Comparison of ENCODE assay signal across 17 cellular contexts in genomic region chr21:42636931-42637601, GRCh38.
"Had no signal": no experiment of that assay in that cellular context is flagged by ENCODE, and none has a peak within 500 bp of the region (broad histone marks: within the 10 kb centered on the region; RNA-seq: fewer than 3 reads in every experiment).

No MANE protein-coding gene starts in this region.

- H3K27ac ChIP-seq: suprapubic skin had no signal

- H3K4me3 Mint-ChIP-seq: activated CD4-positive, alpha-beta memory T cell treated with anti-CD3 and anti-CD28 coated beads for 36 hours; activated CD4-positive, alpha-beta T cell treated with anti-CD3 and anti-CD28 coated beads for 36 hours; activated naive CD8-positive, alpha-beta T cell; dendritic cell treated with granulocyte-macrophage colony-stimulating factor and Interleukin-4, amounts not matched to agents 40 ng/mL and 50 ng/mL, for 4 days; memory B cell; naive B cell; stimulated activated naive CD8-positive, alpha-beta T cell treated with anti-CD3 and anti-CD28 coated beads, Interleukin-15, Interleukin-2, amounts not matched to agents 100 ng/mL and 50 ng/mL, for 24 hours; WTC11 had no signal

- H3K9me3 Mint-ChIP-seq: activated CD4-positive, alpha-beta memory T cell treated with anti-CD3 and anti-CD28 coated beads for 36 hours; dendritic cell treated with granulocyte-macrophage colony-stimulating factor and Interleukin-4, amounts not matched to agents 40 ng/mL and 50 ng/mL, for 4 days; memory B cell; naive B cell; stimulated activated naive CD8-positive, alpha-beta T cell treated with anti-CD3 and anti-CD28 coated beads, Interleukin-15, Interleukin-2, amounts not matched to agents 100 ng/mL and 50 ng/mL, for 24 hours; WTC11 had no signal

- H3K4me1 Mint-ChIP-seq: activated CD4-positive, alpha-beta T cell treated with anti-CD3 and anti-CD28 coated beads for 36 hours; memory B cell; naive B cell had no signal

- H3K36me3 Mint-ChIP-seq: activated CD4-positive, alpha-beta memory T cell treated with anti-CD3 and anti-CD28 coated beads for 36 hours; activated naive CD8-positive, alpha-beta T cell; memory B cell; naive B cell; WTC11 had no signal

- ATAC-seq: activated CD4-positive, alpha-beta T cell treated with anti-CD3 and anti-CD28 coated beads for 36 hours; mucosa of descending colon had no signal

- H3K9me3 ChIP-seq: gastroesophageal sphincter, heart left ventricle, mucosa of descending colon, suprapubic skin had no signal

- H3K4me3 ChIP-seq: gastroesophageal sphincter, heart left ventricle, mucosa of descending colon, suprapubic skin had no signal

- H3K36me3 ChIP-seq: gastroesophageal sphincter, heart left ventricle, suprapubic skin had no signal

- H3K27ac Mint-ChIP-seq: activated CD4-positive, alpha-beta memory T cell treated with anti-CD3 and anti-CD28 coated beads for 36 hours; activated CD4-positive, alpha-beta T cell treated with anti-CD3 and anti-CD28 coated beads for 36 hours; activated naive CD8-positive, alpha-beta T cell; dendritic cell treated with granulocyte-macrophage colony-stimulating factor and Interleukin-4, amounts not matched to agents 40 ng/mL and 50 ng/mL, for 4 days; memory B cell; naive B cell; stimulated activated naive CD8-positive, alpha-beta T cell treated with anti-CD3 and anti-CD28 coated beads, Interleukin-15, Interleukin-2, amounts not matched to agents 100 ng/mL and 50 ng/mL, for 24 hours; WTC11 had no signal

- DNase-seq: activated CD4-positive, alpha-beta memory T cell treated with anti-CD3 and anti-CD28 coated beads for 36 hours; activated CD4-positive, alpha-beta T cell treated with anti-CD3 and anti-CD28 coated beads for 36 hours; effector CD8-positive, alpha-beta T cell; left ventricle myocardium superior; naive B cell; stimulated activated CD4-positive, alpha-beta T cell treated with anti-CD3 and anti-CD28 coated beads, Interleukin-12 subunit alpha, Interleukin-12 subunit beta, amount 100 ng/mL, for 4 hours; stimulated activated CD4-positive, alpha-beta T cell treated with anti-CD3 and anti-CD28 coated beads, Interleukin-1b, Interleukin-23, amount 100 ng/mL, for 48 hours; T-helper 2 cell had no signal
